In the genomic region with DNA sequence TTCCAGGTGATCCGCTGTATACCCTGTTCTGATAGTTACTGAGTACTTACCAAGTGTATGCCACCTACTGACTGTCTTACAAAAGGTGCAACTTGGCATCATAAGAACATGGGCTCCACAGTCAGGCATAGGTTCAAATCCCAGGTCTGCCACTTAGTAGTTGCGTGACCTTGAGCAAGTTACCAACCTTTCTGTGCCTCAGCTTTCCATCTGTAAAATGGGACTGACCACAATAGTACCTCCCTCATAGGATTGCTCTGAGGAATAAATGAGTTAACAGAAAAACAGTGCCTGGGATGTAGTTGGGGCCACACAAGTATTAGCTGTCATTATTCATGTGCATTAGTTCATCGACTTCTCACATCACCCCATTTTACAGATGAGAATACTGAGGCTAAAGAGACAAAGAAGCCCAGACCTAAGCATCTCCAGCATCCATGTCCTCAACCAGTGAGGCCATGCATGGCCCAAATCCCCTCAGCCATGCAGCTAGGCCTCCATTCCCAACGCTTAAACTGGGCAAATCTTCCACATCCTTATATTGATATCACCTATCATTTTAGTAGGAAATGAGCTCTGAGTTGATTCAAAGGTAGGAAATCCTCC, we compare ENCODE assay signal across 9 cellular contexts. TPM values are rescaled to one million over a fixed set of nuclear protein-coding genes. Genes with fewer than 3 reads are reported as not detected.
DNase-seq lines count a peak whose midpoint lies in the region; ATAC-seq, FAIRE-seq and TF ChIP-seq lines count a peak whose summit lies in the region.
"Had no signal": no experiment of that assay in that cellular context is flagged by ENCODE, and none has a peak within 500 bp of the region (broad histone marks: within the 10 kb centered on the region; RNA-seq: fewer than 3 reads in every experiment).

No MANE protein-coding gene starts in this region.

- H4K20me1 ChIP-seq in DOHH2 (ENCODE audit: control insufficient read depth, insufficient read depth, low read depth, low read length) (no peaks in the 10 kb centered on the region), OCI-LY1 (ENCODE audit: insufficient read depth, low read length) (no peaks in the 10 kb centered on the region)

- no peak for FAIRE-seq in small intestine (lab: Jason Lieb, UNC)

- peak overlapping the region; percentile 65 for H3K4me3 Mint-ChIP-seq in central memory CD8-positive, alpha-beta T cell

- peaks cover 46% of the 10 kb centered on the region for H3F3A ChIP-seq in DOHH2 (ENCODE audit: control insufficient read depth, insufficient read depth)
- H3F3A ChIP-seq in OCI-LY1 (ENCODE audit: insufficient read depth, low read length) = peaks cover 10% of the 10 kb centered on the region

- H3K4me3 ChIP-seq in DOHH2 (ENCODE audit: low read length) = peak overlapping the region; percentile 83
- H3K4me3 ChIP-seq in OCI-LY1 (ENCODE audit: low read depth, low read length, poor library complexity, severe bottlenecking) = peak overlapping the region; percentile 35
- no peak overlapping the region for H3K4me3 ChIP-seq in small intestine (ENCODE audit: low read depth in 1 of 2, low read length in 2 of 2)
- H3K4me3 ChIP-seq: esophagus muscularis mucosa had no signal

- H3K4me1 Mint-ChIP-seq in central memory CD8-positive, alpha-beta T cell = peaks cover 76% of the 10 kb centered on the region

- ATAC-seq in central memory CD8-positive, alpha-beta T cell (replicated peaks; ENCODE audit: extremely low read depth, poor library complexity, severe bottlenecking) = no peak
- no peak for ATAC-seq in GM21717 (IDR thresholded peaks at IDR 0.05; ENCODE audit: unreplicated experiment)

- no peaks in the 10 kb centered on the region for H3K9me3 ChIP-seq in DOHH2 (ENCODE audit: control insufficient read depth, insufficient read depth, low read length)
- H3K9me3 ChIP-seq in OCI-LY1 (ENCODE audit: low read length) = no peaks in the 10 kb centered on the region
- no peaks in the 10 kb centered on the region for H3K9me3 ChIP-seq in small intestine (ENCODE audit: control insufficient read depth, low read depth)
- H3K9me3 ChIP-seq: Caco-2, esophagus muscularis mucosa had no signal

- H3K79me2 ChIP-seq in DOHH2 (ENCODE audit: control insufficient read depth, low read length) (peaks cover 65% of the 10 kb centered on the region), OCI-LY1 (ENCODE audit: insufficient read depth, low read length) (0 out of 2 replicates have a peak, but pooled peaks cover 1% of the 10 kb centered on the region)

- TF ChIP-seq CTCF in DOHH2 (IDR thresholded peaks at IDR 0.05; ENCODE audit: low read depth, low read length, poor library complexity, severe bottlenecking) = no peak
- TF ChIP-seq CTCF in OCI-LY1 (IDR thresholded peaks at IDR 0.05; ENCODE audit: low read length) = no peak

- peak overlapping the region; percentile 71 for H3K9ac ChIP-seq in OCI-LY1 (ENCODE audit: low read length)

- H3K27ac Mint-ChIP-seq in central memory CD8-positive, alpha-beta T cell (ENCODE audit: low read depth) = peak overlapping the region; percentile 98

- H3K4me1 ChIP-seq in DOHH2 (ENCODE audit: control insufficient read depth, low read length) (peaks cover 93% of the 10 kb centered on the region), OCI-LY1 (ENCODE audit: insufficient read depth, low read length, severe bottlenecking) (peaks cover 62% of the 10 kb centered on the region), small intestine (ENCODE audit: control insufficient read depth in 2 of 2, insufficient read depth in 1 of 2, low read depth in 1 of 2, low read length in 1 of 2) (no peaks in the 10 kb centered on the region)

- no peaks in the 10 kb centered on the region for H3K9me3 Mint-ChIP-seq in central memory CD8-positive, alpha-beta T cell

- H3K27me3 ChIP-seq in DOHH2 (ENCODE audit: control insufficient read depth, low read length) (no peaks in the 10 kb centered on the region), OCI-LY1 (ENCODE audit: insufficient read depth, low read length) (no peaks in the 10 kb centered on the region), small intestine (ENCODE audit: control insufficient read depth in 2 of 2, insufficient read depth in 2 of 2, low read length in 2 of 2) (no peaks in the 10 kb centered on the region)
- H3K27me3 ChIP-seq: esophagus muscularis mucosa had no signal

- H3K9me2 ChIP-seq in DOHH2 (replicated peaks; ENCODE audit: control insufficient read depth, low read length) (no peaks in the 10 kb centered on the region), OCI-LY1 (ENCODE audit: low read depth, low read length) (no peaks in the 10 kb centered on the region)

- H2AFZ ChIP-seq in OCI-LY1 (ENCODE audit: low read length) = no peak overlapping the region

- 82 to 86% (median 84%) methylated on average over 4 of the region's 4 CpGs for WGBS in small intestine, 3 donors

- no peak for DNase-seq in central memory CD8-positive, alpha-beta T cell (ENCODE audit: low spot score in 2 of 2)
- no peak for DNase-seq in small intestine
- no peak for DNase-seq in NCI-H2107 (lab: John Stamatoyannopoulos, UW)
- no peak for DNase-seq in NCI-H446 treated with DMSO at 0.1 percent for 48 hours (lab: John Stamatoyannopoulos, UW)

- H3K4me2 ChIP-seq in DOHH2 (ENCODE audit: low read length) = peak overlapping the region; percentile 98
- peak overlapping the region; percentile 91 for H3K4me2 ChIP-seq in OCI-LY1 (ENCODE audit: low read length)

- H3K27me3 Mint-ChIP-seq in central memory CD8-positive, alpha-beta T cell = no peaks in the 10 kb centered on the region

- peak overlapping the region; percentile 97 for H3K27ac ChIP-seq in DOHH2 (ENCODE audit: low read depth, low read length)
- peak overlapping the region; percentile 100 for H3K27ac ChIP-seq in OCI-LY1 (ENCODE audit: low read depth, low read length, poor library complexity, severe bottlenecking)
- H3K27ac ChIP-seq in small intestine (ENCODE audit: low read depth in 1 of 2, low read length in 1 of 2) = peak overlapping the region; percentile 43 to 87
- H3K27ac ChIP-seq: esophagus muscularis mucosa had no signal

- H3K36me3 ChIP-seq in DOHH2 (ENCODE audit: control insufficient read depth, low read length) (peaks cover 82% of the 10 kb centered on the region), OCI-LY1 (ENCODE audit: insufficient read depth, low read length) (peaks cover 69% of the 10 kb centered on the region), small intestine (ENCODE audit: control insufficient read depth in 2 of 2, insufficient read depth in 2 of 2, low read length in 2 of 2) (no peaks in the 10 kb centered on the region)
- H3K36me3 ChIP-seq: esophagus muscularis mucosa had no signal

- H3K36me3 Mint-ChIP-seq in central memory CD8-positive, alpha-beta T cell (ENCODE audit: insufficient read depth) = peaks cover 45% of the 10 kb centered on the region

RNA-seq across cellular contexts. Expression of a gene that starts 51.3 kb away (rescaled TPM):
- not detected for polyA plus RNA-seq in small intestine

Comparison
In these comparisons a context has a peak if more than half of its experiments do, and no peak if none do; other contexts are left out.
1. H3K4me3 ChIP-seq: peak in DOHH2 (single experiment) and OCI-LY1 (single experiment); none in small intestine (0 of 2).
2. Peak in every context shown above with its lines, with median percentiles within 50 percentile points of each other: H3K27ac ChIP-seq.